Comparison of ENCODE assay signal across 28 cellular contexts in the genomic region with DNA sequence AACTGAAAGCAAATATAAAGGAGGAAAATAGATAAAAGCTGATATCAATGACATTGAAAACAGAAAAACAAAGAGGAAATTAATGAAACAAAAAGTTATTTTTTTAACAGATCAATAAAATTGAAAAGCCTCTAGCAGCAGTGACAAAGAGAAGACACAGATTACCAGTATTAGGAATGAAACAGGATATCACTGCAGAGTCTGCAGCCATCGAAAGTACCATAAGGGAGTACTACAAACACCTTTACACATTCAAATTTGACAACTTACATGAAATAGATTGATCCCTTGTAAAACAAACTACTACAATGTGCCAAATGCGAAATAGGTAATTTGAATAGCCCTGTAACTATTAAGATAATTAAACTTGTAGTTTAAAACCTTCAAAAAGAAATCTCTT.
"Had no signal": no experiment of that assay in that cellular context is flagged by ENCODE, and none has a peak within 500 bp of the region (broad histone marks: within the 10 kb centered on the region; RNA-seq: fewer than 3 reads in every experiment).

No MANE protein-coding gene starts in this region.

- H3K27me3 Mint-ChIP-seq: progenitor cell of endocrine pancreas had no signal

- H3K4me1 ChIP-seq: neural progenitor cell, parathyroid adenoma, psoas muscle, sigmoid colon, stomach, thyroid gland, tibial nerve, upper lobe of left lung, vagina had no signal

- H3K27ac ChIP-seq: neural progenitor cell, ovary, parathyroid adenoma, psoas muscle, right lobe of liver, sigmoid colon, stomach, thoracic aorta, thyroid gland, tibial nerve, upper lobe of left lung, vagina had no signal

- H3K9me3 Mint-ChIP-seq: natural killer cell; nephron; neural progenitor cell; stimulated activated effector memory CD8-positive, alpha-beta T cell treated with anti-CD3 and anti-CD28 coated beads, Interleukin-12 subunit alpha, Interleukin-12 subunit beta, amount 100 ng/mL, for 72 hours; stimulated activated naive B cell treated with anti-CD40 and anti-IgM and Interleukin-4, amounts not matched to agents 10 μg/mL and 1 μg/mL and 100 μg/mL, for 72 hours; stimulated activated naive CD8-positive, alpha-beta T cell treated with anti-CD3 and anti-CD28 coated beads, Interleukin-15, Interleukin-2, amounts not matched to agents 100 ng/mL and 50 ng/mL, for 24 hours had no signal

- H2AFZ ChIP-seq: neural progenitor cell, parathyroid adenoma had no signal

- H3K27ac Mint-ChIP-seq: natural killer cell; nephron; neural progenitor cell; progenitor cell of endocrine pancreas; stimulated activated effector memory CD8-positive, alpha-beta T cell treated with anti-CD3 and anti-CD28 coated beads, Interleukin-12 subunit alpha, Interleukin-12 subunit beta, amount 100 ng/mL, for 72 hours; stimulated activated naive B cell treated with anti-CD40 and anti-IgM and Interleukin-4, amounts not matched to agents 10 μg/mL and 1 μg/mL and 100 μg/mL, for 72 hours; stimulated activated naive CD8-positive, alpha-beta T cell treated with anti-CD3 and anti-CD28 coated beads, Interleukin-15, Interleukin-2, amounts not matched to agents 100 ng/mL and 50 ng/mL, for 24 hours had no signal

- H3K4me2 ChIP-seq: neural progenitor cell had no signal

- H3K4me3 ChIP-seq: neural progenitor cell, ovary, psoas muscle, right lobe of liver, sigmoid colon, stomach, thoracic aorta, thyroid gland, tibial nerve, upper lobe of left lung, vagina had no signal

- H3K9me3 ChIP-seq: ovary, psoas muscle, right lobe of liver, sigmoid colon, stomach, thoracic aorta, thyroid gland, tibial nerve, upper lobe of left lung, vagina had no signal

- H3K4me1 Mint-ChIP-seq: natural killer cell; nephron; neural progenitor cell; stimulated activated effector memory CD8-positive, alpha-beta T cell treated with anti-CD3 and anti-CD28 coated beads, Interleukin-12 subunit alpha, Interleukin-12 subunit beta, amount 100 ng/mL, for 72 hours; stimulated activated naive B cell treated with anti-CD40 and anti-IgM and Interleukin-4, amounts not matched to agents 10 μg/mL and 1 μg/mL and 100 μg/mL, for 72 hours had no signal

- H3K36me3 ChIP-seq: neural progenitor cell, ovary, right lobe of liver, sigmoid colon, stomach, thoracic aorta, thyroid gland, tibial nerve, upper lobe of left lung, vagina had no signal

- H3K79me2 ChIP-seq: parathyroid adenoma had no signal

- DNase-seq: natural killer cell; occipital lobe; ovary; posterior cingulate gyrus; psoas muscle; right cardiac atrium; right lobe of liver; sigmoid colon; small intestine; stimulated activated CD4-positive, alpha-beta T cell treated with anti-CD3 and anti-CD28 coated beads, Interleukin-15, amount 100 ng/mL, for 24 hours; stimulated activated CD4-positive, alpha-beta T cell treated with anti-CD3 and anti-CD28 coated beads, Interleukin-2, amount 100 ng/mL, for 24 hours; stimulated activated CD4-positive, alpha-beta T cell treated with anti-CD3 and anti-CD28 coated beads, Interleukin-2, amount 100 ng/mL, for 48 hours; stimulated activated CD4-positive, alpha-beta T cell treated with anti-CD3 and anti-CD28 coated beads, Interleukin-4, amount 100 ng/mL, for 24 hours; stimulated activated naive B cell treated with anti-CD40 and anti-IgM and Interleukin-4, amounts not matched to agents 10 μg/mL and 1 μg/mL and 100 μg/mL, for 72 hours; stimulated activated naive CD4-positive, alpha-beta T cell treated with Interleukin-2 at 50 U/mL for 16 hours; stomach; thyroid gland; trophoblast cell; upper lobe of left lung had no signal

- H3K27me3 ChIP-seq: neural progenitor cell, ovary, right lobe of liver, sigmoid colon, stomach, thyroid gland, tibial nerve, upper lobe of left lung, vagina had no signal

- ATAC-seq: natural killer cell; psoas muscle; right cardiac atrium; right lobe of liver; stimulated activated effector memory CD8-positive, alpha-beta T cell treated with anti-CD3 and anti-CD28 coated beads, Interleukin-12 subunit alpha, Interleukin-12 subunit beta, amount 100 ng/mL, for 72 hours; stimulated activated naive B cell treated with anti-CD40 and anti-IgM and Interleukin-4, amounts not matched to agents 10 μg/mL and 1 μg/mL and 100 μg/mL, for 72 hours had no signal

- H3K4me3 Mint-ChIP-seq: natural killer cell; nephron; neural progenitor cell; stimulated activated effector memory CD8-positive, alpha-beta T cell treated with anti-CD3 and anti-CD28 coated beads, Interleukin-12 subunit alpha, Interleukin-12 subunit beta, amount 100 ng/mL, for 72 hours; stimulated activated naive B cell treated with anti-CD40 and anti-IgM and Interleukin-4, amounts not matched to agents 10 μg/mL and 1 μg/mL and 100 μg/mL, for 72 hours; stimulated activated naive CD8-positive, alpha-beta T cell treated with anti-CD3 and anti-CD28 coated beads, Interleukin-15, Interleukin-2, amounts not matched to agents 100 ng/mL and 50 ng/mL, for 24 hours had no signal

- H3K36me3 Mint-ChIP-seq: natural killer cell; neural progenitor cell; stimulated activated effector memory CD8-positive, alpha-beta T cell treated with anti-CD3 and anti-CD28 coated beads, Interleukin-12 subunit alpha, Interleukin-12 subunit beta, amount 100 ng/mL, for 72 hours; stimulated activated naive B cell treated with anti-CD40 and anti-IgM and Interleukin-4, amounts not matched to agents 10 μg/mL and 1 μg/mL and 100 μg/mL, for 72 hours had no signal
